ENCODE assay signal across 20 cellular contexts in genomic region chr21:34869541-34869940, GRCh38.
"Had no signal": no experiment of that assay in that cellular context is flagged by ENCODE, and none has a peak within 500 bp of the region (broad histone marks: within the 10 kb centered on the region; RNA-seq: fewer than 3 reads in every experiment).

No MANE protein-coding gene starts in this region.

- H3K27ac ChIP-seq: ascending aorta, dorsolateral prefrontal cortex, left ventricle myocardium inferior, neural progenitor cell, tibial artery had no signal

- H3K36me3 Mint-ChIP-seq: neural progenitor cell had no signal

- H3K9ac ChIP-seq: neural progenitor cell had no signal

- H3K4me3 Mint-ChIP-seq: activated CD8-positive, alpha-beta memory T cell treated with anti-CD3 and anti-CD28 coated beads, Interleukin-2, amount 10 ng/mL, durations not matched to agents 7 days and 5 days; activated naive CD8-positive, alpha-beta T cell treated with anti-CD3 and anti-CD28 coated beads, Interleukin-2, amount 10 ng/mL, durations not matched to agents 7 days and 5 days; activated T-cell treated with anti-CD3 and anti-CD28 coated beads, Interleukin-2, amount 50 U/mL, for 24 hours; neural progenitor cell; stimulated activated effector memory CD8-positive, alpha-beta T cell treated with anti-CD3 and anti-CD28 coated beads, Interleukin-12 subunit alpha, Interleukin-12 subunit beta, amount 100 ng/mL, for 72 hours had no signal

- H3K4me2 ChIP-seq: neural progenitor cell had no signal

- H3K36me3 ChIP-seq: neural progenitor cell had no signal

- H2AFZ ChIP-seq: neural progenitor cell had no signal

- H3K27me3 ChIP-seq: ascending aorta, tibial artery had no signal

- H3K9me3 ChIP-seq: ascending aorta, left ventricle myocardium inferior, tibial artery had no signal

- ATAC-seq: activated CD8-positive, alpha-beta memory T cell treated with anti-CD3 and anti-CD28 coated beads, Interleukin-2, amount 10 ng/mL, durations not matched to agents 7 days and 5 days; esophagus mucosa; stimulated activated effector memory CD8-positive, alpha-beta T cell treated with anti-CD3 and anti-CD28 coated beads, Interleukin-12 subunit alpha, Interleukin-12 subunit beta, amount 100 ng/mL, for 72 hours had no signal

- H3K4me3 ChIP-seq: ascending aorta, dorsolateral prefrontal cortex, left ventricle myocardium inferior, neural progenitor cell, tibial artery had no signal

- FAIRE-seq: endometrium, keratinocyte, small intestine had no signal

- DNase-seq: activated CD4-positive, alpha-beta T cell treated with anti-CD3 and anti-CD28 coated beads for 1 hour; activated CD4-positive, alpha-beta T cell treated with anti-CD3 and anti-CD28 coated beads, Interleukin-2, amount 50 U/mL, for 48 hours; activated CD8-positive, alpha-beta memory T cell treated with anti-CD3 and anti-CD28 coated beads, Interleukin-2, amount 10 ng/mL, durations not matched to agents 7 days and 5 days; activated gamma-delta T cell treated with Interleukin-2 at 50 U/mL for 16 hours; activated naive CD8-positive, alpha-beta T cell treated with anti-CD3 and anti-CD28 coated beads, Interleukin-2, amount 10 ng/mL, durations not matched to agents 7 days and 5 days; activated T-cell treated with anti-CD3 and anti-CD28 coated beads, Interleukin-2, amount 50 U/mL, for 24 hours; dorsolateral prefrontal cortex; foreskin melanocyte; left ventricle myocardium inferior; midbrain; posterior cingulate gyrus; small intestine; T-helper 9 cell; tibial artery had no signal

- H3K9me3 Mint-ChIP-seq: activated naive CD8-positive, alpha-beta T cell treated with anti-CD3 and anti-CD28 coated beads, Interleukin-2, amount 10 ng/mL, durations not matched to agents 7 days and 5 days; activated T-cell treated with anti-CD3 and anti-CD28 coated beads, Interleukin-2, amount 50 U/mL, for 24 hours; neural progenitor cell; stimulated activated effector memory CD8-positive, alpha-beta T cell treated with anti-CD3 and anti-CD28 coated beads, Interleukin-12 subunit alpha, Interleukin-12 subunit beta, amount 100 ng/mL, for 72 hours had no signal

- H3K27me3 Mint-ChIP-seq: activated CD8-positive, alpha-beta memory T cell treated with anti-CD3 and anti-CD28 coated beads, Interleukin-2, amount 10 ng/mL, durations not matched to agents 7 days and 5 days; activated T-cell treated with anti-CD3 and anti-CD28 coated beads, Interleukin-2, amount 50 U/mL, for 24 hours had no signal

- H3K27ac Mint-ChIP-seq: activated CD8-positive, alpha-beta memory T cell treated with anti-CD3 and anti-CD28 coated beads, Interleukin-2, amount 10 ng/mL, durations not matched to agents 7 days and 5 days; activated naive CD8-positive, alpha-beta T cell treated with anti-CD3 and anti-CD28 coated beads, Interleukin-2, amount 10 ng/mL, durations not matched to agents 7 days and 5 days; activated T-cell treated with anti-CD3 and anti-CD28 coated beads, Interleukin-2, amount 50 U/mL, for 24 hours; neural progenitor cell; stimulated activated effector memory CD8-positive, alpha-beta T cell treated with anti-CD3 and anti-CD28 coated beads, Interleukin-12 subunit alpha, Interleukin-12 subunit beta, amount 100 ng/mL, for 72 hours had no signal

- H3K4me1 ChIP-seq: ascending aorta, neural progenitor cell had no signal
